ENCODE assay signal across 8 cellular contexts in the genomic region with DNA sequence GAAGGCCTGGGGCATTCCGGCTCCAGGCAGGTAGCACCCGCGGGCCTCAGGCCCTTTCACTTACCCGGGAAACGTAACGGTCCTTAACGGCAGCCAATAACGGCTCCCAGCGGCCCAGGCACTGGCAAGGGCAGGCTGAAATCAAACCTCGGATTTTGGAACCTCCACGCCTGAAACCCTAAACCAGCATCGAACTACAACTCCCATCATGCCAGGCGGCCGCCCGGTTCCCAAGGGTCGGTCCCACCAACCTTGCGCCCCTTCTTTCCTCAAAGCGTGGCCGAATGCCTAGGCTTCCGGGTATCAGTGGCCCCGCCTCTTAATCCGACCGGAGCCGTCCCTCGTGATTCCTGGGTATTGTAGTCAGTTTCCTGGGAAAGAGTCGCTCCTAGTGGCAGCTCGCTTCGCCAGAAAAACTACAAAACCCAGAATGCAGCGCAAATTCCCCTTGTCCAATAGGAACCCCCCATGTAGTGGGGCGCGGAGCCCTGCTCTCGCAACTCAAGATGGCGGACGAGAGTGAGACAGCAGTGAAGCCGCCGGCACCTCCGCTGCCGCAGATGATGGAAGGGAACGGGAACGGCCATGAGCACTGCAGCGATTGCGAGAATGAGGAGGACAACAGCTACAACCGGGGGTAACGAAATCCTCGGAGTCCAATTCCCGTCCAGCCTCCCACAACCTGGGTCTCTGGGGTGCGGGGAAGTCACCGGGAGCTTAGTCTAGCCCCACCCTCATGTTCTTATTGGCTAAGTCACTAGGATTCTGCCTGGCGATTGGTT. TPM values are rescaled to one million over a fixed set of nuclear protein-coding genes. Genes with fewer than 3 reads are reported as not detected.
A peak's percentile ranks its signal among the peaks of the same experiment; 100 is the strongest.
DNase-seq lines count a peak whose midpoint lies in the region; ATAC-seq and TF ChIP-seq lines count a peak whose summit lies in the region.

A gene (plus strand): TSS at position 494 of the 782 bp plus-strand sequence. CDS start 13 bp downstream, at position 507.

- TF ChIP-seq EP300 in upper lobe of left lung (IDR thresholded peaks at IDR 0.05) = peak in 1 of 4 donors; percentile 2

- DNase-seq in GM13976 (ENCODE audit: low spot score) (peak; percentile 91), NCI-H146 treated with DMSO at 0.1 percent for 48 hours (lab: John Stamatoyannopoulos, UW; ENCODE audit: unreplicated experiment) (peak; percentile 99), amniotic epithelial cell (ENCODE audit: low read depth) (peak; percentile 99), heart right ventricle (peak; percentile 95 to 99), posterior cingulate gyrus (peak; percentile 95 to 100 (median 98)), upper lobe of left lung (peak; percentile 91 to 99)

- TF ChIP-seq CTCF in GM13976 (IDR thresholded peaks at IDR 0.05; ENCODE audit: borderline replicate concordance, control extremely low read depth, extremely low read depth, insufficient read depth, missing control alignments) (no peak), heart right ventricle (IDR thresholded peaks at IDR 0.05) (peak in 3 of 9 donors; percentile 8 to 22 (median 13)), upper lobe of left lung (IDR thresholded peaks at IDR 0.05) (peak in 3 of 6 experiments; percentile 11 to 24 (median 21))

- H3K9me3 ChIP-seq in heart right ventricle = no peaks in the 10 kb centered on the region
- H3K9me3 ChIP-seq in upper lobe of left lung = no peaks in the 10 kb centered on the region

- H3K4me3 ChIP-seq in heart right ventricle = peak within 1 kb of the TSS; percentile 56 to 93 (median 70)
- peak within 1 kb of the TSS; percentile 51 to 84 (median 70) for H3K4me3 ChIP-seq in upper lobe of left lung

- ATAC-seq in HG02870 (IDR thresholded peaks at IDR 0.05; ENCODE audit: unreplicated experiment) = peak; percentile 85
- ATAC-seq in heart right ventricle = peak; percentile 97 to 99 (median 98)
- ATAC-seq in upper lobe of left lung (ENCODE audit: low FRiP score in 2 of 2) = peak; percentile 99

- H3K36me3 ChIP-seq in heart right ventricle (peaks cover 0 to 17% (median 0%) of the 10 kb centered on the region in 9 donors), upper lobe of left lung (no peaks in the 10 kb centered on the region)

- H3K27ac ChIP-seq in heart right ventricle (peak within 1 kb of the TSS; percentile 82 to 97 (median 92)), upper lobe of left lung (peak within 1 kb of the TSS; percentile 79 to 97 (median 88))

- intact Hi-C loops in T-helper 1 cell treated with Interleukin-12 subunit alpha and Interleukin-12 subunit beta and Interleukin-4 antibody, amounts not matched to agents 30 ng/mL and 1 ng/mL, for 36 hours (cut with micrococcal nuclease) = loop anchor here (1.0 to 5.0 kb wide), 14 partner anchors 10 to 875 kb away; a partner anchor contains a TSS
- intact Hi-C loops in heart right ventricle (cut with DNase I) = loop anchor here in 3 of 10 donors (1.0 to 5.0 kb wide), 3 partner anchors 9 to 71 kb away; a partner anchor contains a TSS
- intact Hi-C loops in posterior cingulate gyrus (cut with DNase I) = loop anchor here (1.0 to 2.0 kb wide), 2 partner anchors 10 to 32 kb away; a partner anchor contains a TSS

- TF ChIP-seq POLR2A in upper lobe of left lung (IDR thresholded peaks at IDR 0.05) = peak in 3 of 4 donors; percentile 70 to 94 (median 74)

- in situ Hi-C loops in GM13976 (cut with MboI; ENCODE audit: low sequenced_read_pairs, unreplicated experiment) = no loop called here

- H3K4me1 ChIP-seq in heart right ventricle = peaks cover 19 to 59% (median 47%) of the 10 kb centered on the region in 9 donors
- H3K4me1 ChIP-seq in upper lobe of left lung = peaks cover 38 to 60% (median 45%) of the 10 kb centered on the region in 4 donors

- WGBS in heart right ventricle, 2 donors = 0% methylated on average over 49 of the region's 49 CpGs
- 0 to 1% methylated on average over 39 to 48 of the region's 49 CpGs for WGBS in upper lobe of left lung, 2 donors

- H3K27me3 ChIP-seq in heart right ventricle = no peaks in the 10 kb centered on the region
- H3K27me3 ChIP-seq in upper lobe of left lung = no peaks in the 10 kb centered on the region

RNA-seq across cellular contexts. Expression of the gene that starts here (rescaled TPM):
- total RNA-seq in T-helper 1 cell treated with Interleukin-12 subunit alpha and Interleukin-12 subunit beta and Interleukin-4 antibody, amounts not matched to agents 30 ng/mL and 1 ng/mL, for 36 hours = 130 and 142 TPM in 2 replicates
- 100 to 1,000 TPM in 1 of 10 donors, 10 to 100 TPM in 9; 60.6 to 110 (median 74.4) TPM for total RNA-seq in heart right ventricle
- polyA plus RNA-seq in heart right ventricle = 10 to 100 TPM; 40.9 to 68.5 TPM
- total RNA-seq in upper lobe of left lung = 100 to 1,000 TPM in 3 of 6 donors, 10 to 100 TPM in 3; 55.1 to 132 (median 92.3) TPM

Comparison
In these comparisons a context has a peak if more than half of its experiments do, and no peak if none do; other contexts are left out.
1. Peak in every context shown above with its lines: DNase-seq, ATAC-seq, H3K4me3 ChIP-seq and H3K27ac ChIP-seq.